In genomic region chr1:226798427-226799411, GRCh38 we compare ENCODE assay signal across 8 cellular contexts. TPM values are rescaled to one million over a fixed set of nuclear protein-coding genes. Genes with fewer than 3 reads are reported as not detected.
A peak's percentile ranks its signal among the peaks of the same experiment; 100 is the strongest.
DNase-seq lines count a peak whose midpoint lies in the region; ATAC-seq, FAIRE-seq and TF ChIP-seq lines count a peak whose summit lies in the region.

No MANE protein-coding gene starts in this region.

- no peaks in the 10 kb centered on the region for H3K27me3 ChIP-seq in upper lobe of right lung

- peak; percentile 84 for FAIRE-seq in GM12892 (lab: Jason Lieb, UNC)
- no peak for FAIRE-seq in HTR-8/SVneo (lab: Jason Lieb, UNC)

- DNase-seq in GM12892 (ENCODE audit: insufficient read length) (peak; percentile 51), mucosa of descending colon (peak; percentile 33 to 64 (median 40)), upper lobe of right lung (no peak), SHP77 treated with DMSO at 0.1 percent for 48 hours (lab: John Stamatoyannopoulos, UW) (no peak), HTR-8/SVneo (ENCODE audit: insufficient read length, low spot score) (no peak), Calu3 (no peak)
- DNase-seq in activated CD4-positive, alpha-beta memory T cell treated with anti-CD3 and anti-CD28 coated beads for 36 hours: peak; percentile 84

- TF ChIP-seq POLR2A in GM12892 (IDR thresholded peaks at IDR 0.05; ENCODE audit: low read depth, low read length): peak; percentile 61; the same call in 1 of the 2 replicates

- peak overlapping the region; percentile 49 for H3K27ac ChIP-seq in upper lobe of right lung

- no peaks in the 10 kb centered on the region for H3K36me3 Mint-ChIP-seq in activated CD4-positive, alpha-beta memory T cell treated with anti-CD3 and anti-CD28 coated beads for 36 hours
- H3K36me3 Mint-ChIP-seq in Calu3 (ENCODE audit: insufficient read depth, unreplicated experiment): no peaks in the 10 kb centered on the region

- H3K4me3 Mint-ChIP-seq in activated CD4-positive, alpha-beta memory T cell treated with anti-CD3 and anti-CD28 coated beads for 36 hours: peak overlapping the region; percentile 49
- H3K4me3 Mint-ChIP-seq in Calu3 (ENCODE audit: low read depth, unreplicated experiment): no peak overlapping the region

- H3K4me1 ChIP-seq in mucosa of descending colon (ENCODE audit: low read depth) (no peaks in the 10 kb centered on the region), upper lobe of right lung (peaks cover 4% of the 10 kb centered on the region)

- H3K27ac Mint-ChIP-seq in activated CD4-positive, alpha-beta memory T cell treated with anti-CD3 and anti-CD28 coated beads for 36 hours: peak overlapping the region; percentile 95
- H3K27ac Mint-ChIP-seq in Calu3 (ENCODE audit: unreplicated experiment): no peak overlapping the region

- H3K36me3 ChIP-seq in mucosa of descending colon (ENCODE audit: low read depth) (no peaks in the 10 kb centered on the region), upper lobe of right lung (no peaks in the 10 kb centered on the region)

- ATAC-seq in HG02981 (IDR thresholded peaks at IDR 0.05; ENCODE audit: unreplicated experiment) (peak; percentile 69), mucosa of descending colon (peak; percentile 85), upper lobe of right lung (peak; percentile 62)

- H3K9me3 ChIP-seq in mucosa of descending colon (no peaks in the 10 kb centered on the region), upper lobe of right lung (no peaks in the 10 kb centered on the region)

- peaks cover 33% of the 10 kb centered on the region for H3K4me1 Mint-ChIP-seq in activated CD4-positive, alpha-beta memory T cell treated with anti-CD3 and anti-CD28 coated beads for 36 hours (ENCODE audit: low read depth)
- no peaks in the 10 kb centered on the region for H3K4me1 Mint-ChIP-seq in Calu3 (ENCODE audit: low read depth, unreplicated experiment)

- no peaks in the 10 kb centered on the region for H3K9me3 Mint-ChIP-seq in activated CD4-positive, alpha-beta memory T cell treated with anti-CD3 and anti-CD28 coated beads for 36 hours
- H3K9me3 Mint-ChIP-seq in Calu3 (ENCODE audit: low read depth, unreplicated experiment): no peaks in the 10 kb centered on the region

- intact Hi-C loops in activated CD4-positive, alpha-beta memory T cell treated with anti-CD3 and anti-CD28 coated beads for 36 hours (cut with micrococcal nuclease): loop anchor here (1.0 kb wide), 1 partner anchor 59 kb away; the partner anchor contains the start of gene ITPKB
- intact Hi-C loops in mucosa of descending colon (cut with DNase I, micrococcal nuclease) (no loop called here), upper lobe of right lung (cut with DNase I) (no loop called here), Calu3 (cut with micrococcal nuclease; ENCODE audit: unreplicated experiment) (no loop called here)

- POLR2A ChIA-PET in activated CD4-positive, alpha-beta memory T cell treated with anti-CD3 and anti-CD28 coated beads for 36 hours (lab: Charles Lee): interaction anchor here (0.5 kb wide), 1 partner anchor 140 kb away, joined by 3 read pairs; no protein-coding TSS in a partner anchor

- H3K27me3 Mint-ChIP-seq in activated CD4-positive, alpha-beta memory T cell treated with anti-CD3 and anti-CD28 coated beads for 36 hours: no peaks in the 10 kb centered on the region
- H3K27me3 Mint-ChIP-seq in Calu3 (ENCODE audit: unreplicated experiment): peaks cover 55% of the 10 kb centered on the region

- TF ChIP-seq CTCF in mucosa of descending colon (IDR thresholded peaks at IDR 0.05) (no peak), upper lobe of right lung (IDR thresholded peaks at IDR 0.05) (no peak), Calu3 (IDR thresholded peaks at IDR 0.05; ENCODE audit: unreplicated experiment) (no peak)

- H3K4me3 ChIP-seq in mucosa of descending colon: no peak overlapping the region
- no peak overlapping the region for H3K4me3 ChIP-seq in upper lobe of right lung

- BruUV-seq in Calu3 (replicated peaks; lab: Mats Ljungman, UMichigan): no TSS peak

- CTCF ChIA-PET in activated CD4-positive, alpha-beta memory T cell treated with anti-CD3 and anti-CD28 coated beads for 36 hours (lab: Charles Lee): interaction anchor here (0.6 to 1.7 kb wide), 4 partner anchors 13 to 172 kb away, joined by 3 read pairs; no protein-coding TSS in a partner anchor
- CTCF ChIA-PET in Calu3 (lab: Charles Lee): no interaction called here

RNA-seq across cellular contexts. Expression of gene ITPKB, which starts 59.6 kb away (rescaled TPM):
- polyA plus RNA-seq in GM12892 (2012; ENCODE audit: missing spikeins): 8.6 TPM
- total RNA-seq in activated CD4-positive, alpha-beta memory T cell treated with anti-CD3 and anti-CD28 coated beads for 36 hours: 10 to 100 TPM; 37.5 to 38.5 TPM
- total RNA-seq in mucosa of descending colon: 10 to 100 TPM in 2 of 3 donors, 1 to 10 TPM in 1; 9.5 to 90.3 (median 11.7) TPM
- 44.1 TPM for total RNA-seq in upper lobe of right lung
- 9.8 and 11.8 TPM in 2 replicates for total RNA-seq in Calu3 (2022)

Comparison
In these comparisons a context has a peak if more than half of its experiments do, and no peak if none do; other contexts are left out.
1. DNase-seq: peak in GM12892 (single experiment), activated CD4-positive, alpha-beta memory T cell treated with anti-CD3 and anti-CD28 coated beads for 36 hours (single experiment) and mucosa of descending colon (3 of 3); none in upper lobe of right lung (single experiment), SHP77 treated with DMSO at 0.1 percent for 48 hours (single experiment), HTR-8/SVneo (single experiment) and Calu3 (single experiment).
2. Peak in every context shown above with its lines, with median percentiles within 50 percentile points of each other: ATAC-seq.